16 cellular contexts compared by ENCODE assay signal in genomic region chrX:940691-941090, GRCh38.
DNase-seq lines count a peak whose midpoint lies in the region; ATAC-seq and TF ChIP-seq lines count a peak whose summit lies in the region.
"Had no signal": no experiment of that assay in that cellular context is flagged by ENCODE, and none has a peak within 500 bp of the region (broad histone marks: within the 10 kb centered on the region; RNA-seq: fewer than 3 reads in every experiment).

No MANE protein-coding gene starts in this region.

- H2BK12ac ChIP-seq in neuronal stem cell (ENCODE audit: low read length) = no peak overlapping the region

- no CpG with 5 or more reads among the region's 9 CpGs for WGBS in neuronal stem cell (ENCODE audit: extremely low coverage in 2 of 2, insufficient read length in 2 of 2, insufficient replicate concordance in 1 of 2), 2 donors
- 59 to 74% methylated on average over 4 to 9 of the region's 9 CpGs for WGBS in upper lobe of left lung, 2 donors
- 67% methylated on average over 9 of the region's 9 CpGs for WGBS in right cardiac atrium

- no peak overlapping the region for H4K91ac ChIP-seq in neuronal stem cell (ENCODE audit: low read depth, low read length, poor library complexity)

- TF ChIP-seq EP300 in upper lobe of left lung (IDR thresholded peaks at IDR 0.05) = no peak

- peak overlapping the region; percentile 47 for H2AK5ac ChIP-seq in neuronal stem cell (ENCODE audit: low read depth, low read length)

- H3K27me3 ChIP-seq in neuronal stem cell (ENCODE audit: control insufficient read depth in 3 of 3, insufficient read depth in 3 of 3, low read depth in 1 of 3, low read length in 3 of 3) = no peaks in the 10 kb centered on the region
- no peaks in the 10 kb centered on the region for H3K27me3 ChIP-seq in upper lobe of left lung
- H3K27me3 ChIP-seq in right cardiac atrium (ENCODE audit: control insufficient read depth, insufficient read depth) = no peaks in the 10 kb centered on the region

- no peak overlapping the region for H3K18ac ChIP-seq in neuronal stem cell (ENCODE audit: low read length)

- no peaks in the 10 kb centered on the region for H3K79me1 ChIP-seq in neuronal stem cell (ENCODE audit: low read depth, low read length)

- no peaks in the 10 kb centered on the region for H3K36me3 ChIP-seq in neuronal stem cell (replicated peaks in 1 of 2; ENCODE audit: control insufficient read depth in 2 of 2, insufficient read depth in 2 of 2, low read length in 2 of 2)
- no peaks in the 10 kb centered on the region for H3K36me3 ChIP-seq in upper lobe of left lung
- H3K36me3 ChIP-seq: BLaER1 treated with 17β-estradiol and CSF1 and Interleukin-3, amounts not matched to agents 10 nM and 100 nM had no signal

- no peak overlapping the region for H2BK120ac ChIP-seq in neuronal stem cell (ENCODE audit: low read depth, low read length)

- H3K9me3 ChIP-seq in neuronal stem cell (replicated peaks in 1 of 2; ENCODE audit: control insufficient read depth in 2 of 2, insufficient read depth in 1 of 2, low read depth in 1 of 2, low read length in 2 of 2) (no peaks in the 10 kb centered on the region), upper lobe of left lung (no peaks in the 10 kb centered on the region), right cardiac atrium (ENCODE audit: control insufficient read depth, low read length) (no peaks in the 10 kb centered on the region)
- H3K9me3 ChIP-seq: BLaER1 treated with 17β-estradiol and CSF1 and Interleukin-3, amounts not matched to agents 10 nM and 100 nM had no signal

- H3K4me1 ChIP-seq in neuronal stem cell (ENCODE audit: control insufficient read depth in 2 of 2, insufficient read depth in 1 of 2, low read depth in 1 of 2, low read length in 2 of 2) = no peaks in the 10 kb centered on the region
- H3K4me1 ChIP-seq in upper lobe of left lung = no peaks in the 10 kb centered on the region
- no peaks in the 10 kb centered on the region for H3K4me1 ChIP-seq in right cardiac atrium (ENCODE audit: control insufficient read depth, insufficient read depth, low read length)
- H3K4me1 ChIP-seq: BLaER1 treated with 17β-estradiol and CSF1 and Interleukin-3, amounts not matched to agents 10 nM and 100 nM had no signal

- no peak overlapping the region for H3K9ac ChIP-seq in neuronal stem cell (ENCODE audit: low read depth, low read length, poor library complexity)
- H3K9ac ChIP-seq: BLaER1 treated with 17β-estradiol and CSF1 and Interleukin-3, amounts not matched to agents 10 nM and 100 nM had no signal

- TF ChIP-seq CTCF in upper lobe of left lung (IDR thresholded peaks at IDR 0.05) = no peak

- peak; percentile 24 for DNase-seq in activated CD8-positive, alpha-beta memory T cell treated with anti-CD3 and anti-CD28 coated beads for 24 hours
- no peak for DNase-seq in activated CD8-positive, alpha-beta memory T cell treated with anti-CD3 and anti-CD28 coated beads, Interleukin-2, amount 50 U/mL, for 4 hours
- DNase-seq in left lobe of liver (ENCODE audit: low spot score) (peak; percentile 15), neuronal stem cell (ENCODE audit: low spot score) (no peak), upper lobe of left lung (no peak), right cardiac atrium (no peak), Kasumi-1 (lab: John Stamatoyannopoulos, UW) (no peak)
- DNase-seq: Calu3, DMS79 treated with DMSO at 0.1 percent for 48 hours, GF-D8, GOT3, H7, HFFc6 had no signal

- no peak overlapping the region for H3K14ac ChIP-seq in neuronal stem cell (ENCODE audit: low read length)

- H3K4me3 ChIP-seq in neuronal stem cell (ENCODE audit: low read length in 2 of 2) (no peak overlapping the region), upper lobe of left lung (no peak overlapping the region), right cardiac atrium (ENCODE audit: low read length) (no peak overlapping the region)
- H3K4me3 ChIP-seq: BLaER1 treated with 17β-estradiol and CSF1 and Interleukin-3, amounts not matched to agents 10 nM and 100 nM had no signal

- H2BK15ac ChIP-seq in neuronal stem cell (ENCODE audit: low read length) = no peak overlapping the region

- H3K4ac ChIP-seq in neuronal stem cell (ENCODE audit: low read length) = no peak overlapping the region

- TF ChIP-seq POLR2A in upper lobe of left lung (IDR thresholded peaks at IDR 0.05) = no peak

- H4K8ac ChIP-seq in neuronal stem cell (ENCODE audit: low read depth, low read length) = no peak overlapping the region

- no peak overlapping the region for H2BK5ac ChIP-seq in neuronal stem cell (ENCODE audit: low read length)

- no peak overlapping the region for H2AFZ ChIP-seq in neuronal stem cell (ENCODE audit: low read length)

- H3K4me2 ChIP-seq in neuronal stem cell (ENCODE audit: insufficient read depth, low read length, poor library complexity, severe bottlenecking) = no peak overlapping the region
- H3K4me2 ChIP-seq: BLaER1 treated with 17β-estradiol and CSF1 and Interleukin-3, amounts not matched to agents 10 nM and 100 nM had no signal

- no peak overlapping the region for H3K27ac ChIP-seq in neuronal stem cell (replicated peaks; ENCODE audit: low read length)
- no peak overlapping the region for H3K27ac ChIP-seq in upper lobe of left lung
- no peak overlapping the region for H3K27ac ChIP-seq in right cardiac atrium (ENCODE audit: low read length)
- H3K27ac ChIP-seq: BLaER1 treated with 17β-estradiol and CSF1 and Interleukin-3, amounts not matched to agents 10 nM and 100 nM had no signal

- intact Hi-C loops in right cardiac atrium (cut with DNase I) = no loop called here

- no peak for ATAC-seq in left lobe of liver
- ATAC-seq in upper lobe of left lung (ENCODE audit: low FRiP score in 2 of 2) = no peak
- no peak for ATAC-seq in right cardiac atrium
- ATAC-seq: CD8-positive, alpha-beta T cell; HCT116 had no signal

- H3K23ac ChIP-seq in neuronal stem cell (ENCODE audit: low read depth, low read length, poor library complexity) = no peak overlapping the region

Comparison
In these comparisons a context has a peak if more than half of its experiments do, and no peak if none do; other contexts are left out.
1. DNase-seq: peak in activated CD8-positive, alpha-beta memory T cell treated with anti-CD3 and anti-CD28 coated beads for 24 hours (single experiment) and left lobe of liver (single experiment); none in activated CD8-positive, alpha-beta memory T cell treated with anti-CD3 and anti-CD28 coated beads, Interleukin-2, amount 50 U/mL, for 4 hours (single experiment), neuronal stem cell (single experiment), upper lobe of left lung (0 of 2), right cardiac atrium (0 of 3) and Kasumi-1 (0 of 2).